8 cellular contexts compared by ENCODE assay signal in the genomic region with DNA sequence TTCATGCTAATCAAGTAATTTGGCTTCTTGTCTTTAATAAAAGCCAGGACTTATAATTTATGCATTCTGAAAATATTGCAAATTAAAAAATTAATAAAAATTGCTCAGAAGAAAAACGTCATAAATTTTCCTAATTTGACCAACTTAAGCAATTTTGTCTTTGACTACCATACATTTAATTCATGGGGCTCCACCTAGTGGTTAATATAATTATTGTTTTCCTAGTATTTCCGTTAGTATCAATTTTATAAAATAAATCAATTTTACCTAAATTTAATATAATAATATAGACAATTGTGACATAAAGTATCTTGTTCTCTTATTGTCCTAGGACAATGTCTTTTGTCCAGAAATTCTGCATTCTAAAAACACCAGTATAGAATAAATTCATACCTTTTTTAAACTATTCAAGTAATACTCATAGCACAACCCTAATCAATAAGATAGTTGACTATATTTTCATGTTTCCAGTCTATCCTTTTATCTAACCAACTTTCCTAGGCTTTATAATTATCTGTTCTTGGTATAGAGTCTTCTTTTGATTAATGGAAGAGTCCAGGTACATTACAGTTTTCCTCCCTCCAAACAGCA.
DNase-seq lines count a peak whose midpoint lies in the region; ATAC-seq and TF ChIP-seq lines count a peak whose summit lies in the region.

No MANE protein-coding gene starts in this region.

- POLR2A ChIA-PET in activated CD4-positive, alpha-beta T cell treated with anti-CD3 and anti-CD28 coated beads for 36 hours (lab: Charles Lee), result no interaction called here

- no peaks in the 10 kb centered on the region for H3K4me1 Mint-ChIP-seq in activated CD4-positive, alpha-beta T cell treated with anti-CD3 and anti-CD28 coated beads for 36 hours
- no peaks in the 10 kb centered on the region for H3K4me1 Mint-ChIP-seq in activated naive CD8-positive, alpha-beta T cell treated with anti-CD3 and anti-CD28 coated beads for 36 hours

- ATAC-seq in activated CD4-positive, alpha-beta T cell treated with anti-CD3 and anti-CD28 coated beads for 36 hours, result no peak
- ATAC-seq in GM18502 (IDR thresholded peaks at IDR 0.05; ENCODE audit: poor library complexity, unreplicated experiment) (no peak), HG03039 (IDR thresholded peaks at IDR 0.05; ENCODE audit: unreplicated experiment) (no peak)

- H3K27me3 Mint-ChIP-seq in activated CD4-positive, alpha-beta T cell treated with anti-CD3 and anti-CD28 coated beads for 36 hours, result peaks cover 3% of the 10 kb centered on the region
- H3K27me3 Mint-ChIP-seq in activated naive CD8-positive, alpha-beta T cell treated with anti-CD3 and anti-CD28 coated beads for 36 hours, result no peaks in the 10 kb centered on the region

- no peaks in the 10 kb centered on the region for H3K9me3 Mint-ChIP-seq in activated CD4-positive, alpha-beta T cell treated with anti-CD3 and anti-CD28 coated beads for 36 hours (ENCODE audit: low read depth)
- H3K9me3 Mint-ChIP-seq in activated naive CD8-positive, alpha-beta T cell treated with anti-CD3 and anti-CD28 coated beads for 36 hours, result peaks cover 1% of the 10 kb centered on the region

- CTCF ChIA-PET in activated CD4-positive, alpha-beta T cell treated with anti-CD3 and anti-CD28 coated beads for 36 hours (lab: Charles Lee), result interaction anchor here (0.7 to 1.3 kb wide), 2 partner anchors 448 to 583 kb away, joined by 3 to 5 read pairs; no protein-coding TSS in a partner anchor

- no peak overlapping the region for H3K4me3 ChIP-seq in ascending aorta

- H3K27ac ChIP-seq in ascending aorta, result no peak overlapping the region

- peak in 2 of 3 experiments; percentile 34 to 43 for TF ChIP-seq CTCF in ascending aorta (IDR thresholded peaks at IDR 0.05)

- H3K27ac Mint-ChIP-seq in activated CD4-positive, alpha-beta T cell treated with anti-CD3 and anti-CD28 coated beads for 36 hours, result no peak overlapping the region
- H3K27ac Mint-ChIP-seq in activated naive CD8-positive, alpha-beta T cell treated with anti-CD3 and anti-CD28 coated beads for 36 hours, result no peak overlapping the region

- no peaks in the 10 kb centered on the region for H3K36me3 Mint-ChIP-seq in activated CD4-positive, alpha-beta T cell treated with anti-CD3 and anti-CD28 coated beads for 36 hours (ENCODE audit: low read depth)
- no peaks in the 10 kb centered on the region for H3K36me3 Mint-ChIP-seq in activated naive CD8-positive, alpha-beta T cell treated with anti-CD3 and anti-CD28 coated beads for 36 hours

- no peaks in the 10 kb centered on the region for H3K27me3 ChIP-seq in ascending aorta

- no peaks in the 10 kb centered on the region for H3K9me3 ChIP-seq in ascending aorta

- no peaks in the 10 kb centered on the region for H3K4me1 ChIP-seq in ascending aorta

- no peaks in the 10 kb centered on the region for H3K36me3 ChIP-seq in ascending aorta

- intact Hi-C loops in ascending aorta (cut with DNase I), result loop anchor here (5.0 kb wide), 1 partner anchor 585 kb away; no protein-coding TSS in a partner anchor
- intact Hi-C loops in activated CD4-positive, alpha-beta T cell treated with anti-CD3 and anti-CD28 coated beads for 36 hours (cut with DNase I, micrococcal nuclease), result loop anchor here (1.0 to 5.0 kb wide), 5 partner anchors 370 to 840 kb away; no protein-coding TSS in a partner anchor

- DNase-seq in DMS53 treated with DMSO at 0.1 percent for 48 hours (lab: John Stamatoyannopoulos, UW; ENCODE audit: unreplicated experiment), result peak; percentile 7
- peak; percentile 14 for DNase-seq in M059J (ENCODE audit: low read depth)
- DNase-seq in ascending aorta (ENCODE audit: low spot score in 2 of 2), result no peak
- DNase-seq in midbrain (lab: John Stamatoyannopoulos, UW), result peak; percentile 16
- DNase-seq in activated CD4-positive, alpha-beta T cell treated with anti-CD3 and anti-CD28 coated beads for 36 hours, result no peak
- DNase-seq in activated naive CD8-positive, alpha-beta T cell treated with anti-CD3 and anti-CD28 coated beads for 36 hours, result no peak

- no peak overlapping the region for H3K4me3 Mint-ChIP-seq in activated CD4-positive, alpha-beta T cell treated with anti-CD3 and anti-CD28 coated beads for 36 hours
- H3K4me3 Mint-ChIP-seq in activated naive CD8-positive, alpha-beta T cell treated with anti-CD3 and anti-CD28 coated beads for 36 hours, result no peak overlapping the region

Comparison
In these comparisons a context has a peak if more than half of its experiments do, and no peak if none do; other contexts are left out.
1. DNase-seq: peak in DMS53 treated with DMSO at 0.1 percent for 48 hours (single experiment), M059J (single experiment) and midbrain (single experiment); none in ascending aorta (0 of 2), activated CD4-positive, alpha-beta T cell treated with anti-CD3 and anti-CD28 coated beads for 36 hours (single experiment) and activated naive CD8-positive, alpha-beta T cell treated with anti-CD3 and anti-CD28 coated beads for 36 hours (single experiment).